Comparison of ENCODE assay signal across 9 cellular contexts in genomic region chr14:23366163-23366921, GRCh38. TPM values are rescaled to one million over a fixed set of nuclear protein-coding genes. Genes with fewer than 3 reads are reported as not detected.
DNase-seq lines count a peak whose midpoint lies in the region; ATAC-seq and TF ChIP-seq lines count a peak whose summit lies in the region.
"Had no signal": no experiment of that assay in that cellular context is flagged by ENCODE, and none has a peak within 500 bp of the region (broad histone marks: within the 10 kb centered on the region; RNA-seq: fewer than 3 reads in every experiment).

No MANE protein-coding gene starts in this region.

- 6 to 14% methylated on average over 48 of the region's 48 CpGs for WGBS in tibial nerve, 2 donors

- intact Hi-C loops in lower lobe of right lung (cut with DNase I) = no loop called here
- intact Hi-C loops in activated T-helper 2 cell treated with anti-CD3 and anti-CD28 coated beads, Interferon-gamma antibody, Interleukin-2, Interleukin-4, amounts not matched to agents 10 μg/mL and 5 μg/mL and 100 μg/mL, durations not matched to agents 14 hours and 24 hours and 36 hours (cut with micrococcal nuclease) = no loop called here

- TF ChIP-seq CTCF in endothelial cell (IDR thresholded peaks at IDR 0.05; ENCODE audit: unreplicated experiment) (no peak), lower lobe of right lung (IDR thresholded peaks at IDR 0.05) (no peak), tibial nerve (IDR thresholded peaks at IDR 0.05) (no peak)

- DNase-seq in NCI-H2227 treated with DMSO at 0.1 percent for 48 hours (lab: John Stamatoyannopoulos, UW) (peak; percentile 80), endothelial cell (ENCODE audit: low spot score) (peak; percentile 49), lower lobe of right lung (peak; percentile 72), tibial nerve (ENCODE audit: low spot score in 2 of 2) (peak; percentile 57 to 62), SIG-M5 (lab: John Stamatoyannopoulos, UW) (no peak)
- DNase-seq in activated T-helper 2 cell treated with anti-CD3 and anti-CD28 coated beads, Interferon-gamma antibody, Interleukin-2, Interleukin-4, amounts not matched to agents 10 μg/mL and 5 μg/mL and 100 μg/mL, durations not matched to agents 14 hours and 24 hours and 36 hours (ENCODE audit: low spot score) = no peak

- H3K27me3 ChIP-seq in lower lobe of right lung (ENCODE audit: low read depth) (peaks cover 34% of the 10 kb centered on the region), tibial nerve (no peaks in the 10 kb centered on the region)

- H3K9me3 ChIP-seq in lower lobe of right lung (no peaks in the 10 kb centered on the region), tibial nerve (no peaks in the 10 kb centered on the region)

- peak; percentile 75 to 80 for TF ChIP-seq POLR2A in tibial nerve (IDR thresholded peaks at IDR 0.05)

- H3K4me3 Mint-ChIP-seq in endothelial cell (ENCODE audit: unreplicated experiment) = peak overlapping the region; percentile 66
- H3K4me3 Mint-ChIP-seq in activated T-helper 2 cell treated with anti-CD3 and anti-CD28 coated beads, Interferon-gamma antibody, Interleukin-2, Interleukin-4, amounts not matched to agents 10 μg/mL and 5 μg/mL and 100 μg/mL, durations not matched to agents 14 hours and 24 hours and 36 hours (ENCODE audit: low read depth) = no peak overlapping the region

- H3K4me1 Mint-ChIP-seq in endothelial cell (ENCODE audit: unreplicated experiment) = peaks cover 23% of the 10 kb centered on the region
- H3K4me1 Mint-ChIP-seq in activated T-helper 2 cell treated with anti-CD3 and anti-CD28 coated beads, Interferon-gamma antibody, Interleukin-2, Interleukin-4, amounts not matched to agents 10 μg/mL and 5 μg/mL and 100 μg/mL, durations not matched to agents 14 hours and 24 hours and 36 hours (ENCODE audit: low read depth) = no peaks in the 10 kb centered on the region

- H3K4me1 ChIP-seq in lower lobe of right lung (peaks cover 6% of the 10 kb centered on the region), tibial nerve (peaks cover 0 to 53% (median 18%) of the 10 kb centered on the region in 4 donors)

- ATAC-seq in lower lobe of right lung = peak; percentile 82 to 85
- no peak for ATAC-seq in HG03045 (IDR thresholded peaks at IDR 0.05; ENCODE audit: unreplicated experiment)
- ATAC-seq in HG02840 (IDR thresholded peaks at IDR 0.05; ENCODE audit: low FRiP score, unreplicated experiment) = no peak

- peak in 1 of 2 donors; percentile 98 for TF ChIP-seq EP300 in tibial nerve (IDR thresholded peaks at IDR 0.05)

- H3K36me3 ChIP-seq in lower lobe of right lung = no peaks in the 10 kb centered on the region
- no peaks in the 10 kb centered on the region for H3K36me3 ChIP-seq in tibial nerve

- H3K27ac Mint-ChIP-seq in endothelial cell (ENCODE audit: unreplicated experiment) = no peak overlapping the region
- H3K27ac Mint-ChIP-seq in activated T-helper 2 cell treated with anti-CD3 and anti-CD28 coated beads, Interferon-gamma antibody, Interleukin-2, Interleukin-4, amounts not matched to agents 10 μg/mL and 5 μg/mL and 100 μg/mL, durations not matched to agents 14 hours and 24 hours and 36 hours = no peak overlapping the region

- H3K27ac ChIP-seq in lower lobe of right lung (peak overlapping the region; percentile 84), tibial nerve (peak overlapping the region; percentile 89 to 98 (median 96))
- H3K27ac ChIP-seq: HL-60 had no signal

- H3K4me3 ChIP-seq in lower lobe of right lung = peak overlapping the region; percentile 57
- peak overlapping the region; percentile 49 to 87 (median 72) for H3K4me3 ChIP-seq in tibial nerve

- H3K9me3 Mint-ChIP-seq in endothelial cell (ENCODE audit: unreplicated experiment) = no peaks in the 10 kb centered on the region
- H3K9me3 Mint-ChIP-seq in activated T-helper 2 cell treated with anti-CD3 and anti-CD28 coated beads, Interferon-gamma antibody, Interleukin-2, Interleukin-4, amounts not matched to agents 10 μg/mL and 5 μg/mL and 100 μg/mL, durations not matched to agents 14 hours and 24 hours and 36 hours = no peaks in the 10 kb centered on the region

- peaks cover 20% of the 10 kb centered on the region for H3K27me3 Mint-ChIP-seq in endothelial cell (ENCODE audit: unreplicated experiment)
- peaks cover 40% of the 10 kb centered on the region for H3K27me3 Mint-ChIP-seq in activated T-helper 2 cell treated with anti-CD3 and anti-CD28 coated beads, Interferon-gamma antibody, Interleukin-2, Interleukin-4, amounts not matched to agents 10 μg/mL and 5 μg/mL and 100 μg/mL, durations not matched to agents 14 hours and 24 hours and 36 hours (ENCODE audit: low read depth)

- peaks cover 3% of the 10 kb centered on the region for H3K36me3 Mint-ChIP-seq in endothelial cell (ENCODE audit: low read depth, unreplicated experiment)
- no peaks in the 10 kb centered on the region for H3K36me3 Mint-ChIP-seq in activated T-helper 2 cell treated with anti-CD3 and anti-CD28 coated beads, Interferon-gamma antibody, Interleukin-2, Interleukin-4, amounts not matched to agents 10 μg/mL and 5 μg/mL and 100 μg/mL, durations not matched to agents 14 hours and 24 hours and 36 hours (ENCODE audit: low read depth)

RNA-seq across cellular contexts. Expression of gene EFS, which starts 1.4 kb away (rescaled TPM):
- total RNA-seq in endothelial cell (ENCODE audit: unreplicated experiment) (17.8 TPM), lower lobe of right lung (11.5 TPM), tibial nerve (10 to 100 TPM; 31.4 to 38.2 (median 34.2) TPM)
- not detected in 2 replicates for total RNA-seq in activated T-helper 2 cell treated with anti-CD3 and anti-CD28 coated beads, Interferon-gamma antibody, Interleukin-2, Interleukin-4, amounts not matched to agents 10 μg/mL and 5 μg/mL and 100 μg/mL, durations not matched to agents 14 hours and 24 hours and 36 hours

RNA-seq across cellular contexts. Expression of gene IL25, which starts 6.3 kb away (rescaled TPM):
- total RNA-seq in endothelial cell (ENCODE audit: unreplicated experiment) = not detected
- not detected for total RNA-seq in lower lobe of right lung
- not detected for total RNA-seq in tibial nerve
- total RNA-seq in activated T-helper 2 cell treated with anti-CD3 and anti-CD28 coated beads, Interferon-gamma antibody, Interleukin-2, Interleukin-4, amounts not matched to agents 10 μg/mL and 5 μg/mL and 100 μg/mL, durations not matched to agents 14 hours and 24 hours and 36 hours = not detected in 2 replicates

RNA-seq across cellular contexts. Expression of gene CMTM5, which starts 10.5 kb away (rescaled TPM):
- total RNA-seq in endothelial cell (ENCODE audit: unreplicated experiment) = 0.26 TPM
- total RNA-seq in lower lobe of right lung = 1.4 TPM
- 10 to 100 TPM; 10.8 to 31.5 (median 18.3) TPM for total RNA-seq in tibial nerve
- not detected in 2 replicates for total RNA-seq in activated T-helper 2 cell treated with anti-CD3 and anti-CD28 coated beads, Interferon-gamma antibody, Interleukin-2, Interleukin-4, amounts not matched to agents 10 μg/mL and 5 μg/mL and 100 μg/mL, durations not matched to agents 14 hours and 24 hours and 36 hours

RNA-seq across cellular contexts. Expression of gene SLC22A17, which starts 13.7 kb away (rescaled TPM):
- total RNA-seq in endothelial cell (ENCODE audit: unreplicated experiment) = 35.3 TPM
- 10.6 TPM for total RNA-seq in lower lobe of right lung
- total RNA-seq in tibial nerve = 10 to 100 TPM; 55.9 to 91.0 (median 58.3) TPM
- total RNA-seq in activated T-helper 2 cell treated with anti-CD3 and anti-CD28 coated beads, Interferon-gamma antibody, Interleukin-2, Interleukin-4, amounts not matched to agents 10 μg/mL and 5 μg/mL and 100 μg/mL, durations not matched to agents 14 hours and 24 hours and 36 hours = 2.9 and 3.2 TPM in 2 replicates

RNA-seq across cellular contexts. Expression of gene MYH6, which starts 41.7 kb away (rescaled TPM):
- total RNA-seq in endothelial cell (ENCODE audit: unreplicated experiment) (1.6 TPM), lower lobe of right lung (0.62 TPM), tibial nerve (under 1 TPM in 1 of 4 donors, not detected in 3; 0.30 TPM)
- total RNA-seq in activated T-helper 2 cell treated with anti-CD3 and anti-CD28 coated beads, Interferon-gamma antibody, Interleukin-2, Interleukin-4, amounts not matched to agents 10 μg/mL and 5 μg/mL and 100 μg/mL, durations not matched to agents 14 hours and 24 hours and 36 hours = 0.11 and 0.14 TPM in 2 replicates

Comparison
In these comparisons a context has a peak if more than half of its experiments do, and no peak if none do; other contexts are left out.
1. DNase-seq: peak in NCI-H2227 treated with DMSO at 0.1 percent for 48 hours (single experiment), endothelial cell (single experiment), lower lobe of right lung (single experiment) and tibial nerve (2 of 2); none in activated T-helper 2 cell treated with anti-CD3 and anti-CD28 coated beads, Interferon-gamma antibody, Interleukin-2, Interleukin-4, amounts not matched to agents 10 μg/mL and 5 μg/mL and 100 μg/mL, durations not matched to agents 14 hours and 24 hours and 36 hours (single experiment) and SIG-M5 (single experiment).
2. ATAC-seq: peak in lower lobe of right lung (2 of 2); none in HG03045 (single experiment) and HG02840 (single experiment).
3. RNA of gene EFS, which starts 1.4 kb away (total RNA-seq): 31.4 to 38.2 TPM in tibial nerve, 17.8 TPM in endothelial cell (single experiment) and 11.5 TPM in lower lobe of right lung (single experiment); not detected in activated T-helper 2 cell treated with anti-CD3 and anti-CD28 coated beads, Interferon-gamma antibody, Interleukin-2, Interleukin-4, amounts not matched to agents 10 μg/mL and 5 μg/mL and 100 μg/mL, durations not matched to agents 14 hours and 24 hours and 36 hours; every median in the first group is over 10 times any median in the second.